16 cellular contexts compared by ENCODE assay signal in the genomic region with DNA sequence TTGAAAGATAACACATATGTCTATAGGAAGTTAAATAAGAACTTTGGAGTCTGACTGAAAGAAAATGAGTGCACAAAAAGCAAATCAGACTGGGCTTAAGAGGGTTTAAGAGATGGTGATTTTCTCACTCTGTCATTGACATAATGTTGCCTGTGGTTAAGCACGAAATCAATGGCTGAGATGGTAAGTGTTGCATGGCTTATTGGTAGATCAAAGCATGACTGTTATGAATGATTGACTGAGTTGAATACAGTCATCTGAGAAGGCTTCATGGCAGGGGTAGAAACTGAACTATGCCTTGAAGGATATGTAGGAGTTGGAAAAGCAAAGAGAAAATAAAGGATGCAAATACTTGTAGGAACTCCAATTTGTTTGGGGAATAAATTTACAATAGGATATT.
DNase-seq lines count a peak whose midpoint lies in the region; ATAC-seq and TF ChIP-seq lines count a peak whose summit lies in the region.
"Had no signal": no experiment of that assay in that cellular context is flagged by ENCODE, and none has a peak within 500 bp of the region (broad histone marks: within the 10 kb centered on the region; RNA-seq: fewer than 3 reads in every experiment).

No MANE protein-coding gene starts in this region.

- WGBS in ovary, 3 donors, result 53 to 69% (median 58%) methylated on average over 1 of the region's 1 CpG

- no peak for ATAC-seq in esophagus mucosa
- ATAC-seq: CD8-positive, alpha-beta T cell; GM23338 had no signal

- no peak for TF ChIP-seq POLR2A in ovary (IDR thresholded peaks at IDR 0.05)
- TF ChIP-seq POLR2A in uterus (IDR thresholded peaks at IDR 0.05), result no peak

- no peak overlapping the region for H3K4me3 Mint-ChIP-seq in nephron
- H3K4me3 Mint-ChIP-seq: CD14-positive monocyte; CD8-positive, alpha-beta T cell; GM23338; H9 had no signal

- H3K36me3 ChIP-seq in WERI-Rb-1 (no peaks in the 10 kb centered on the region), ovary (no peaks in the 10 kb centered on the region), uterus (no peaks in the 10 kb centered on the region)

- H3K27me3 ChIP-seq in WERI-Rb-1 (ENCODE audit: insufficient read depth, low read depth, severe bottlenecking) (no peaks in the 10 kb centered on the region), ovary (no peaks in the 10 kb centered on the region), uterus (no peaks in the 10 kb centered on the region)

- H3K9me3 Mint-ChIP-seq in nephron, result peaks cover 2% of the 10 kb centered on the region
- H3K9me3 Mint-ChIP-seq: CD8-positive, alpha-beta T cell; GM23338 had no signal

- DNase-seq in DMS 273 treated with DMSO at 0.1 percent for 48 hours (lab: John Stamatoyannopoulos, UW), result peak; percentile 12
- no peak for DNase-seq in DMS 273 (lab: John Stamatoyannopoulos, UW; ENCODE audit: unreplicated experiment)
- DNase-seq in WERI-Rb-1, result no peak
- no peak for DNase-seq in ovary
- DNase-seq in uterus, result no peak
- DNase-seq: CD8-positive, alpha-beta T cell; COR-L47; DMS79; H9; IMR-90; KBM-7 had no signal

- H3K27ac Mint-ChIP-seq in nephron, result peak overlapping the region; percentile 10 to 44 (median 11)
- H3K27ac Mint-ChIP-seq: CD14-positive monocyte; CD8-positive, alpha-beta T cell; GM23338 had no signal

- no peaks in the 10 kb centered on the region for H3K27me3 Mint-ChIP-seq in nephron (ENCODE audit: low read depth)

- H3K9me3 ChIP-seq in WERI-Rb-1 (ENCODE audit: severe bottlenecking), result no peaks in the 10 kb centered on the region
- H3K9me3 ChIP-seq in ovary, result no peaks in the 10 kb centered on the region
- H3K9me3 ChIP-seq in uterus, result no peaks in the 10 kb centered on the region

- intact Hi-C loops in ovary (cut with DNase I), result no loop called here
- intact Hi-C loops in uterus (cut with DNase I; ENCODE audit: low total_unique reads), result no loop called here

- no peaks in the 10 kb centered on the region for H3K4me1 ChIP-seq in ovary (ENCODE audit: insufficient read depth)
- no peaks in the 10 kb centered on the region for H3K4me1 ChIP-seq in uterus

- H3K27ac ChIP-seq in WERI-Rb-1, result peak overlapping the region; percentile 43
- H3K27ac ChIP-seq in ovary, result no peak overlapping the region
- no peak overlapping the region for H3K27ac ChIP-seq in uterus
- H3K27ac ChIP-seq: 22Rv1 had no signal

- TF ChIP-seq EP300 in ovary (IDR thresholded peaks at IDR 0.05), result no peak

- no peaks in the 10 kb centered on the region for H3K36me3 Mint-ChIP-seq in nephron (ENCODE audit: low read depth)
- H3K36me3 Mint-ChIP-seq: CD14-positive monocyte; CD8-positive, alpha-beta T cell had no signal

- H3K4me1 Mint-ChIP-seq in nephron, result peaks cover 45% of the 10 kb centered on the region
- H3K4me1 Mint-ChIP-seq: CD14-positive monocyte had no signal

- H3K4me3 ChIP-seq in WERI-Rb-1 (ENCODE audit: low read depth, low read length) (no peak overlapping the region), ovary (no peak overlapping the region), uterus (no peak overlapping the region)
- H3K4me3 ChIP-seq: GM23338 had no signal

- TF ChIP-seq CTCF in WERI-Rb-1 (IDR thresholded peaks at IDR 0.05; ENCODE audit: low read depth, low read length) (no peak), nephron (IDR thresholded peaks at IDR 0.05; ENCODE audit: unreplicated experiment in 3 of 3) (no peak), ovary (IDR thresholded peaks at IDR 0.05) (no peak), uterus (IDR thresholded peaks at IDR 0.05) (no peak)
